Comparison of ENCODE assay signal across 19 cellular contexts in the genomic region with DNA sequence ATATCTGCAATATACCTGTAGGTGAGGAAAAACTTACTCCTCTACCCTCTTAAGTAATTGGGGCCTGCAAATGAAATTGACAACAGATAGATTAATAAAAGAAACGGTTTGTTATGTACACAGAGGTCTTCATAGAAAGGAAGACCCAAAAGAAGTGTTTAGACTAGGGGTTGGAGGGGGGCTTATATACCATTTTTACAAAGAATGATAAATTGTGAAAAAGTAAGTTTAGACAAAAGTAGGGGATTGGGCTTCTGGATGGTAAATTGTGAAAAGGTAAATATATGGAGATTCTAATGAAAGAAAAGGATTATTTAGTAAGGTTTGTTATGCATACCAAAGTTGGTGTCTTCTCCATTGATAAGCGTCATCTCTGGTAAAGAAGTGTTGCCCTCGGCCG.
DNase-seq lines count a peak whose midpoint lies in the region; ATAC-seq and TF ChIP-seq lines count a peak whose summit lies in the region.
"Had no signal": no experiment of that assay in that cellular context is flagged by ENCODE, and none has a peak within 500 bp of the region (broad histone marks: within the 10 kb centered on the region; RNA-seq: fewer than 3 reads in every experiment).

No MANE protein-coding gene starts in this region.

- H3K36me3 ChIP-seq in HEK293 (ENCODE audit: control insufficient read depth in 2 of 2, insufficient read depth in 1 of 2, low read length in 2 of 2) (no peaks in the 10 kb centered on the region), gastroesophageal sphincter (peaks cover 0 to 21% of the 10 kb centered on the region in 2 donors), Karpas-422 (ENCODE audit: insufficient read depth, low read length) (no peaks in the 10 kb centered on the region)

- H3K36me3 Mint-ChIP-seq in endothelial cell (ENCODE audit: low read depth, unreplicated experiment), result peaks cover 5% of the 10 kb centered on the region
- H3K36me3 Mint-ChIP-seq in neural crest cell (ENCODE audit: low read depth), result peaks cover 20% of the 10 kb centered on the region

- ATAC-seq in gastroesophageal sphincter, result no peak
- no peak for ATAC-seq in HG03159 (IDR thresholded peaks at IDR 0.05; ENCODE audit: unreplicated experiment)
- ATAC-seq: CD8-positive, alpha-beta T cell had no signal

- H3K27ac ChIP-seq in HEK293 (ENCODE audit: extremely low read depth, low read depth, low read length) (no peak overlapping the region), gastroesophageal sphincter (no peak overlapping the region), Karpas-422 (ENCODE audit: low read length) (no peak overlapping the region)
- H3K27ac ChIP-seq: BLaER1 had no signal

- no peak overlapping the region for H3K9ac ChIP-seq in Karpas-422 (ENCODE audit: low read length)
- H3K9ac ChIP-seq: BLaER1 had no signal

- peaks cover under 1% of the 10 kb centered on the region for H3K27me3 Mint-ChIP-seq in endothelial cell (ENCODE audit: unreplicated experiment)
- H3K27me3 Mint-ChIP-seq in neural crest cell (ENCODE audit: low read depth), result no peaks in the 10 kb centered on the region
- H3K27me3 Mint-ChIP-seq: CD4-positive, alpha-beta T cell had no signal

- H3K79me2 ChIP-seq in Karpas-422 (ENCODE audit: low read length), result no peaks in the 10 kb centered on the region

- TF ChIP-seq CTCF in HEK293 (tag by site-specific recombination; IDR thresholded peaks at IDR 0.05) (no peak), endothelial cell (IDR thresholded peaks at IDR 0.05; ENCODE audit: unreplicated experiment) (no peak), neural crest cell (conservative IDR thresholded peaks at IDR 0.05) (no peak), gastroesophageal sphincter (IDR thresholded peaks at IDR 0.05) (no peak)

- H3K27me3 ChIP-seq in gastroesophageal sphincter (no peaks in the 10 kb centered on the region), Karpas-422 (ENCODE audit: low read length) (no peaks in the 10 kb centered on the region)
- H3K27me3 ChIP-seq: BE2C, BLaER1 had no signal

- DNase-seq in endothelial cell (ENCODE audit: low spot score) (no peak), neural crest cell (ENCODE audit: low read depth, low spot score) (no peak), NCI-H1105 (lab: John Stamatoyannopoulos, UW) (no peak), Karpas-422 (no peak)
- DNase-seq: 8988T; ACHN; BE2C; C1 segment of cervical spinal cord; Caco-2; Calu3; CD4-positive, alpha-beta T cell; CD8-positive, alpha-beta T cell; DMS79 treated with DMSO at 0.1 percent for 48 hours; GF-D8 had no signal

- POLR2A ChIA-PET in HEK293 (lab: Yijun Ruan, JAX), result no interaction called here

- H3K4me1 ChIP-seq in HEK293 (ENCODE audit: control insufficient read depth, insufficient read depth, low read length), result peaks cover 4% of the 10 kb centered on the region
- H3K4me1 ChIP-seq in gastroesophageal sphincter, result no peaks in the 10 kb centered on the region
- H3K4me1 ChIP-seq in Karpas-422 (ENCODE audit: low read length), result no peaks in the 10 kb centered on the region
- H3K4me1 ChIP-seq: BE2C, BLaER1, Caco-2 had no signal

- CTCF ChIA-PET in HEK293 (lab: Yijun Ruan, JAX), result interaction anchor here (0.7 kb wide), 1 partner anchor 23 kb away, joined by 3 read pairs; no protein-coding TSS in a partner anchor

- H3K4me1 Mint-ChIP-seq in endothelial cell (ENCODE audit: unreplicated experiment) (no peaks in the 10 kb centered on the region), neural crest cell (peaks cover 64% of the 10 kb centered on the region)
- H3K4me1 Mint-ChIP-seq: CD14-positive monocyte had no signal

- H3K4me3 ChIP-seq in HEK293 (ENCODE audit: low read depth, low read length) (no peak overlapping the region), gastroesophageal sphincter (no peak overlapping the region), Karpas-422 (ENCODE audit: low read length) (no peak overlapping the region)
- H3K4me3 ChIP-seq: BLaER1 had no signal

- no peak for TF ChIP-seq POLR2A in gastroesophageal sphincter (IDR thresholded peaks at IDR 0.05)

- H3K4me3 Mint-ChIP-seq in endothelial cell (ENCODE audit: unreplicated experiment) (peak overlapping the region; percentile 42), neural crest cell (peak overlapping the region; percentile 44)
- H3K4me3 Mint-ChIP-seq: CD14-positive monocyte; CD4-positive, alpha-beta T cell; CD8-positive, alpha-beta T cell had no signal

- no peaks in the 10 kb centered on the region for H3K9me3 ChIP-seq in HEK293 (ENCODE audit: control insufficient read depth, insufficient read depth, low read depth, low read length)
- no peaks in the 10 kb centered on the region for H3K9me3 ChIP-seq in gastroesophageal sphincter
- H3K9me3 ChIP-seq in Karpas-422 (ENCODE audit: low read length), result no peaks in the 10 kb centered on the region
- H3K9me3 ChIP-seq: BE2C, BLaER1 had no signal

- H2AFZ ChIP-seq in Karpas-422 (ENCODE audit: low read length), result no peak overlapping the region

- no peaks in the 10 kb centered on the region for H3K9me2 ChIP-seq in Karpas-422 (replicated peaks; ENCODE audit: insufficient read depth, low read length)

- H3K9me3 Mint-ChIP-seq in endothelial cell (ENCODE audit: unreplicated experiment) (no peaks in the 10 kb centered on the region), neural crest cell (peaks cover 4% of the 10 kb centered on the region)
- H3K9me3 Mint-ChIP-seq: CD8-positive, alpha-beta T cell had no signal

- WGBS in gastroesophageal sphincter (ENCODE audit: low coverage in 1 of 2), 2 donors, result 88 to 97% methylated on average over 2 to 4 of the region's 4 CpGs

- H3K27ac Mint-ChIP-seq in endothelial cell (ENCODE audit: unreplicated experiment) (no peak overlapping the region), neural crest cell (ENCODE audit: unreplicated experiment) (no peak overlapping the region)
- H3K27ac Mint-ChIP-seq: CD14-positive monocyte; CD4-positive, alpha-beta T cell; CD8-positive, alpha-beta T cell had no signal

- no peaks in the 10 kb centered on the region for H4K20me1 ChIP-seq in Karpas-422 (ENCODE audit: insufficient read depth, low read depth, low read length)
- H4K20me1 ChIP-seq: BLaER1 had no signal

- no peak for TF ChIP-seq EP300 in gastroesophageal sphincter (IDR thresholded peaks at IDR 0.05)

- H3K4me2 ChIP-seq in Karpas-422 (ENCODE audit: low read depth, low read length, poor library complexity, severe bottlenecking), result no peak overlapping the region
- H3K4me2 ChIP-seq: BLaER1 had no signal

TF ChIP-seq in HEK293, 187 proteins besides CTCF, POLR2A, EP300 and RAD21:
- TF ChIP-seq ZNF211 (tag by site-specific recombination; IDR thresholded peaks at IDR 0.05; ENCODE audit: low read depth) (peak; percentile 91), KLF10 (tag by site-specific recombination; IDR thresholded peaks at IDR 0.05) (no peak), SP3 (tag by site-specific recombination; IDR thresholded peaks at IDR 0.05) (no peak), ZNF558 (tag by site-specific recombination; IDR thresholded peaks at IDR 0.05) (no peak), ZNF221 (tag by site-specific recombination; IDR thresholded peaks at IDR 0.05; ENCODE audit: borderline replicate concordance) (no peak)
